8 cellular contexts compared by ENCODE assay signal in the genomic region with DNA sequence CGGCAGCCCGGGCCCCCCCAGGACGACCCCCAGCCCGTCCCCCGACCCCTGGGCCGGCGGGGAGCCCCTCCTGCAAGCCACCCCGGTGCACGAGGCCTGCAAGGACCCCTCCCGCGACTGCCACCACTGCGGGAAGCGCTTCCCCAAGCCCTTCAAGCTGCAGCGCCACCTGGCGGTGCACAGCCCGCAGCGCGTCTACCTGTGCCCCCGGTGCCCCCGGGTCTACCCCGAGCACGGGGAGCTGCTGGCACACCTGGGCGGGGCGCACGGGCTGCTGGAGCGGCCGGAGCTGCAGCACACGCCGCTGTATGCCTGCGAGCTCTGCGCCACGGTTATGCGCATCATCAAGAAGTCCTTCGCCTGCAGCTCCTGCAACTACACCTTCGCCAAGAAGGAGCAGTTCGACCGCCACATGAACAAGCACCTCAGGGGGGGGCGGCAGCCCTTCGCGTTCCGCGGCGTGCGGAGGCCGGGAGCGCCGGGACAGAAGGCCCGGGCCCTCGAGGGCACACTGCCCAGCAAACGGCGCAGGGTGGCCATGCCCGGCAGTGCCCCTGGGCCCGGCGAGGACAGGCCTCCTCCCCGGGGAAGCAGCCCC. TPM values are rescaled to one million over a fixed set of nuclear protein-coding genes. Genes with fewer than 3 reads are reported as not detected.
DNase-seq lines count a peak whose midpoint lies in the region; ATAC-seq, FAIRE-seq and TF ChIP-seq lines count a peak whose summit lies in the region.

No MANE protein-coding gene starts in this region.

- H3K9ac ChIP-seq in OCI-LY3 (ENCODE audit: low read length), result no peak overlapping the region

- no peak overlapping the region for H3K27ac ChIP-seq in OCI-LY3 (ENCODE audit: low read length)

- no peaks in the 10 kb centered on the region for H3K27me3 ChIP-seq in OCI-LY3 (ENCODE audit: low read depth, low read length)

- no peak overlapping the region for H3K4me3 ChIP-seq in OCI-LY3 (ENCODE audit: low read length)
- H3K4me3 ChIP-seq in fibroblast of villous mesenchyme (ENCODE audit: low read depth, low read length), result no peak overlapping the region
- no peak overlapping the region for H3K4me3 ChIP-seq in retinal pigment epithelial cell (ENCODE audit: low read length)

- no peak for TF ChIP-seq POLR2A in H54 (IDR thresholded peaks at IDR 0.05; ENCODE audit: low read depth, low read length)

- no peaks in the 10 kb centered on the region for H3K36me3 ChIP-seq in OCI-LY3 (replicated peaks; ENCODE audit: low read depth, low read length)

- H3K79me2 ChIP-seq in OCI-LY3 (ENCODE audit: low read length), result no peaks in the 10 kb centered on the region

- H3K9me3 ChIP-seq in OCI-LY3 (ENCODE audit: insufficient read depth, low read length), result no peaks in the 10 kb centered on the region

- FAIRE-seq in H54 (lab: Jason Lieb, UNC), result no peak

- H3K4me2 ChIP-seq in OCI-LY3 (ENCODE audit: low read length), result no peak overlapping the region

- DNase-seq in NCI-H1436 (lab: John Stamatoyannopoulos, UW) (peak; percentile 63), NCI-H1436 treated with DMSO at 0.1 percent for 48 hours (lab: John Stamatoyannopoulos, UW) (no peak), activated T-helper 1 cell treated with Interleukin-2 at 50 U/mL for 16 hours (ENCODE audit: low read depth) (peak; percentile 48), fibroblast of villous mesenchyme (ENCODE audit: low read depth) (peak; percentile 29), retinal pigment epithelial cell (ENCODE audit: low read depth) (no peak), H54 (ENCODE audit: insufficient read length, low spot score) (no peak)

- H4K20me1 ChIP-seq in OCI-LY3 (ENCODE audit: insufficient read depth, low read length), result no peaks in the 10 kb centered on the region

- H2AFZ ChIP-seq in OCI-LY3 (ENCODE audit: low read depth, low read length), result no peak overlapping the region

- ATAC-seq in HG03469 (IDR thresholded peaks at IDR 0.05; ENCODE audit: unreplicated experiment), result no peak

- H3K4me1 ChIP-seq in OCI-LY3 (ENCODE audit: low read length), result no peaks in the 10 kb centered on the region

- TF ChIP-seq CTCF in OCI-LY3 (IDR thresholded peaks at IDR 0.05; ENCODE audit: low read depth, low read length) (peak; percentile 75), fibroblast of villous mesenchyme (IDR thresholded peaks at IDR 0.05; ENCODE audit: insufficient read depth, low read depth, low read length) (peak; percentile 78), retinal pigment epithelial cell (conservative IDR thresholded peaks at IDR 0.05; ENCODE audit: low read depth, low read length) (peak; percentile 82)

RNA-seq across cellular contexts. Expression of a gene that starts 15.6 kb away (rescaled TPM):
- total RNA-seq in fibroblast of villous mesenchyme, result 2.6 TPM in 2 replicates

RNA-seq across cellular contexts. Expression of a gene that starts 54.7 kb away (rescaled TPM):
- 6.0 and 9.7 TPM in 2 replicates for total RNA-seq in fibroblast of villous mesenchyme

Comparison
In these comparisons a context has a peak if more than half of its experiments do, and no peak if none do; other contexts are left out.
1. DNase-seq: peak in NCI-H1436 (single experiment), activated T-helper 1 cell treated with Interleukin-2 at 50 U/mL for 16 hours (single experiment) and fibroblast of villous mesenchyme (single experiment); none in NCI-H1436 treated with DMSO at 0.1 percent for 48 hours (single experiment), retinal pigment epithelial cell (single experiment) and H54 (single experiment).
2. Peak in every context shown above with its lines, with median percentiles within 50 percentile points of each other: CTCF ChIP-seq.